Comparison of ENCODE assay signal across 1 cellular context in the genomic region with DNA sequence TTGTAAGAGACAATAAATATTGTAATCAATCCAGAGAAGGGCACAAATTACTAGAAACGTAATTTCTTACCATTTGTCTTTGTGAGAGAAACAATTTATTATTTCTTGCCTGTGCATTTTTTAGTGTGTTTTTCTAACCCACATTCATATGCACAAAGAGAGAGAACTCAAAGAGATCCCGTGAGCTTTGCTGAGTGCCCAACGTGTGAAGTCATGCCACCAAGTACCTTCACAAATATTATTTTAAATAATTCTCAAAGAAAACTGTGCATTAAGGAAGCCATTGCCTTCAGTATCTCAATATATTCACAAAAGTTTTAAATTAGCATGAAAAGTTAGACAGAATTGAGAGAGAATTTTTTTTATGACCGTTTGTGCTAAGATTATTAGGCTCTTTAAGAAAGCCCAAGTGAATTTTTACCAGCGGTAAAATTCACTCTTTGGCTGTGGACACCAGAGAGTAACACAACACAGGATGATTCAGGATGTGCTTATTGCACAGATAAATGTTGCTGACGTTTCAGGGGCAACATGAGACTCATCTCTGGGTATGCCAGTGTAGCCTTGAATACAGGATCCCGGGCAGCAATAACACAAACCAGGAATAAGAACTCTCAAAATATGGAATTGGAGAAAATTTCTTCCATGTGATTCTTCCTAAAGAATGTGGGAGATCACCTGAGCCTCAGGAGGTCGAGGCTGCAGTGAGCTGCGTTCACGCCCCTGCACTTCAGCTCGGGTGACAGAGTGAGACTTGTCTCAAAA.
TF ChIP-seq lines count a peak whose summit lies in the region.

No MANE protein-coding gene starts in this region.

TF ChIP-seq in liver, 16 proteins besides CTCF, POLR2A, EP300 and RAD21 (continued from another document):
- TF ChIP-seq HNF4A (conservative IDR thresholded peaks at IDR 0.05) (no peak), REST (IDR thresholded peaks at IDR 0.05) (no peak), SP1 (IDR thresholded peaks at IDR 0.05) (no peak), FOXA1 (IDR thresholded peaks at IDR 0.05) (no peak), FOXA2 (IDR thresholded peaks at IDR 0.05) (no peak), NR2F2 (IDR thresholded peaks at IDR 0.05) (no peak), ATF3 (IDR thresholded peaks at IDR 0.05) (no peak), YY1 (IDR thresholded peaks at IDR 0.05) (no peak), GABPA (IDR thresholded peaks at IDR 0.05 in 1 of 2, conservative IDR thresholded peaks at IDR 0.05 in 1 of 2) (no peak)
- TF ChIP-seq, protein P1, sequence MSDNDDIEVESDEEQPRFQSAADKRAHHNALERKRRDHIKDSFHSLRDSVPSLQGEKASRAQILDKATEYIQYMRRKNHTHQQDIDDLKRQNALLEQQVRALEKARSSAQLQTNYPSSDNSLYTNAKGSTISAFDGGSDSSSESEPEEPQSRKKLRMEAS (IDR thresholded peaks at IDR 0.05): no peak
- TF ChIP-seq, protein P2, sequence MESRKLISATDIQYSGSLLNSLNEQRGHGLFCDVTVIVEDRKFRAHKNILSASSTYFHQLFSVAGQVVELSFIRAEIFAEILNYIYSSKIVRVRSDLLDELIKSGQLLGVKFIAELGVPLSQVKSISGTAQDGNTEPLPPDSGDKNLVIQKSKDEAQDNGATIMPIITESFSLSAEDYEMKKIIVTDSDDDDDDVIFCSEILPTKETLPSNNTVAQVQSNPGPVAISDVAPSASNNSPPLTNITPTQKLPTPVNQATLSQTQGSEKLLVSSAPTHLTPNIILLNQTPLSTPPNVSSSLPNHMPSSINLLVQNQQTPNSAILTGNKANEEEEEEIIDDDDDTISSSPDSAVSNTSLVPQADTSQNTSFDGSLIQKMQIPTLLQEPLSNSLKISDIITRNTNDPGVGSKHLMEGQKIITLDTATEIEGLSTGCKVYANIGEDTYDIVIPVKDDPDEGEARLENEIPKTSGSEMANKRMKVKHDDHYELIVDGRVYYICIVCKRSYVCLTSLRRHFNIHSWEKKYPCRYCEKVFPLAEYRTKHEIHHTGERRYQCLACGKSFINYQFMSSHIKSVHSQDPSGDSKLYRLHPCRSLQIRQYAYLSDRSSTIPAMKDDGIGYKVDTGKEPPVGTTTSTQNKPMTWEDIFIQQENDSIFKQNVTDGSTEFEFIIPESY (IDR thresholded peaks at IDR 0.05): no peak
